Comparison of ENCODE assay signal across 36 cellular contexts in genomic region chr6:116773886-116774285, GRCh38. TPM values are rescaled to one million over a fixed set of nuclear protein-coding genes. Genes with fewer than 3 reads are reported as not detected.
"Had no signal": no experiment of that assay in that cellular context is flagged by ENCODE, and none has a peak within 500 bp of the region (broad histone marks: within the 10 kb centered on the region; RNA-seq: fewer than 3 reads in every experiment).

No MANE protein-coding gene starts in this region.

- H3K9me3 ChIP-seq: heart left ventricle, psoas muscle, thoracic aorta had no signal

- H3K4me3 Mint-ChIP-seq: activated CD4-positive, alpha-beta memory T cell treated with anti-CD3 and anti-CD28 coated beads for 36 hours; activated CD4-positive, alpha-beta T cell treated with anti-CD3 and anti-CD28 coated beads, Interleukin-2, amount 10 ng/mL, durations not matched to agents 24 days and 14 days; activated T-cell treated with anti-CD3 and anti-CD28 coated beads, Interleukin-2, amount 50 U/mL, for 24 hours; effector memory CD8-positive, alpha-beta T cell; immature natural killer cell; naive thymus-derived CD4-positive, alpha-beta T cell; neural crest cell; stimulated activated effector memory CD8-positive, alpha-beta T cell treated with anti-CD3 and anti-CD28 coated beads, Interleukin-12 subunit alpha, Interleukin-12 subunit beta, amount 100 ng/mL, for 72 hours; stimulated activated naive CD8-positive, alpha-beta T cell treated with anti-CD3 and anti-CD28 coated beads, Interleukin-15, Interleukin-2, amounts not matched to agents 100 ng/mL and 50 ng/mL, for 24 hours; T-helper 1 cell treated with Interleukin-12 subunit alpha and Interleukin-12 subunit beta and Interleukin-4 antibody, amounts not matched to agents 30 μg/mL and 1 μg/mL, for 36 hours had no signal

- H3K27ac ChIP-seq: cardiac muscle cell, heart left ventricle, parathyroid adenoma, psoas muscle, thoracic aorta, WERI-Rb-1 had no signal

- ATAC-seq: activated CD4-positive, CD25-positive, alpha-beta regulatory T cell treated with anti-CD3 and anti-CD28 coated beads, Interleukin-2, amount 50 U/mL, for 24 hours; effector memory CD8-positive, alpha-beta T cell; heart left ventricle; naive thymus-derived CD4-positive, alpha-beta T cell; psoas muscle; stimulated activated effector memory CD8-positive, alpha-beta T cell treated with anti-CD3 and anti-CD28 coated beads, Interleukin-12 subunit alpha, Interleukin-12 subunit beta, amount 100 ng/mL, for 72 hours had no signal

- H3K27ac Mint-ChIP-seq: activated CD4-positive, alpha-beta memory T cell treated with anti-CD3 and anti-CD28 coated beads for 36 hours; activated CD4-positive, alpha-beta T cell treated with anti-CD3 and anti-CD28 coated beads, Interleukin-2, amount 10 ng/mL, durations not matched to agents 24 days and 14 days; activated T-cell treated with anti-CD3 and anti-CD28 coated beads, Interleukin-2, amount 50 U/mL, for 24 hours; effector memory CD8-positive, alpha-beta T cell; immature natural killer cell; naive thymus-derived CD4-positive, alpha-beta T cell; stimulated activated effector memory CD8-positive, alpha-beta T cell treated with anti-CD3 and anti-CD28 coated beads, Interleukin-12 subunit alpha, Interleukin-12 subunit beta, amount 100 ng/mL, for 72 hours; stimulated activated naive CD8-positive, alpha-beta T cell treated with anti-CD3 and anti-CD28 coated beads, Interleukin-15, Interleukin-2, amounts not matched to agents 100 ng/mL and 50 ng/mL, for 24 hours; T-helper 1 cell treated with Interleukin-12 subunit alpha and Interleukin-12 subunit beta and Interleukin-4 antibody, amounts not matched to agents 30 μg/mL and 1 μg/mL, for 36 hours had no signal

- H3K4me3 ChIP-seq: cardiac muscle cell, heart left ventricle, psoas muscle, thoracic aorta had no signal

- H3K36me3 Mint-ChIP-seq: activated CD4-positive, alpha-beta memory T cell treated with anti-CD3 and anti-CD28 coated beads for 36 hours; immature natural killer cell; naive thymus-derived CD4-positive, alpha-beta T cell; stimulated activated effector memory CD8-positive, alpha-beta T cell treated with anti-CD3 and anti-CD28 coated beads, Interleukin-12 subunit alpha, Interleukin-12 subunit beta, amount 100 ng/mL, for 72 hours had no signal

- H3K4me1 ChIP-seq: parathyroid adenoma, psoas muscle had no signal

- H3K79me2 ChIP-seq: parathyroid adenoma had no signal

- H2AFZ ChIP-seq: parathyroid adenoma had no signal

- H3K4me1 Mint-ChIP-seq: activated CD4-positive, alpha-beta T cell treated with anti-CD3 and anti-CD28 coated beads, Interleukin-2, amount 10 ng/mL, durations not matched to agents 24 days and 14 days; immature natural killer cell; naive thymus-derived CD4-positive, alpha-beta T cell; neural crest cell; stimulated activated effector memory CD8-positive, alpha-beta T cell treated with anti-CD3 and anti-CD28 coated beads, Interleukin-12 subunit alpha, Interleukin-12 subunit beta, amount 100 ng/mL, for 72 hours had no signal

- H3K9me3 Mint-ChIP-seq: activated CD4-positive, alpha-beta memory T cell treated with anti-CD3 and anti-CD28 coated beads for 36 hours; activated CD4-positive, alpha-beta T cell treated with anti-CD3 and anti-CD28 coated beads, Interleukin-2, amount 10 ng/mL, durations not matched to agents 24 days and 14 days; activated T-cell treated with anti-CD3 and anti-CD28 coated beads, Interleukin-2, amount 50 U/mL, for 24 hours; effector memory CD8-positive, alpha-beta T cell; neural crest cell; stimulated activated effector memory CD8-positive, alpha-beta T cell treated with anti-CD3 and anti-CD28 coated beads, Interleukin-12 subunit alpha, Interleukin-12 subunit beta, amount 100 ng/mL, for 72 hours; stimulated activated naive CD8-positive, alpha-beta T cell treated with anti-CD3 and anti-CD28 coated beads, Interleukin-15, Interleukin-2, amounts not matched to agents 100 ng/mL and 50 ng/mL, for 24 hours; T-helper 1 cell treated with Interleukin-12 subunit alpha and Interleukin-12 subunit beta and Interleukin-4 antibody, amounts not matched to agents 30 μg/mL and 1 μg/mL, for 36 hours had no signal

- H3K36me3 ChIP-seq: cardiac muscle cell, heart left ventricle, thoracic aorta, WERI-Rb-1 had no signal

- H3K27me3 ChIP-seq: heart left ventricle had no signal

- H3K9ac ChIP-seq: parathyroid adenoma had no signal

- DNase-seq: activated CD4-positive, alpha-beta memory T cell treated with anti-CD3 and anti-CD28 coated beads for 36 hours; activated CD4-positive, alpha-beta T cell treated with anti-CD3 and anti-CD28 coated beads, Interleukin-2, amount 10 ng/mL, durations not matched to agents 24 days and 14 days; activated CD8-positive, alpha-beta memory T cell treated with anti-CD3 and anti-CD28 coated beads, Interleukin-2, amount 50 U/mL, for 4 hours; activated gamma-delta T cell treated with Interleukin-2 at 50 U/mL for 16 hours; activated naive CD4-positive, alpha-beta T cell treated with anti-CD3 and anti-CD28 coated beads, Interleukin-2, amount 50 U/mL, for 16 hours; activated T-cell treated with anti-CD3 and anti-CD28 coated beads, Interleukin-2, amount 50 U/mL, for 24 hours; cortex of kidney; effector memory CD8-positive, alpha-beta T cell; erythroblast; heart left ventricle; hypothalamus; immature natural killer cell; midbrain; naive thymus-derived CD4-positive, alpha-beta T cell; nucleus accumbens; psoas muscle; stimulated activated CD4-positive, alpha-beta T cell treated with anti-CD3 and anti-CD28 coated beads, Interleukin-12 subunit alpha, Interleukin-12 subunit beta, amount 100 ng/mL, for 4 hours; stimulated activated CD4-positive, alpha-beta T cell treated with anti-CD3 and anti-CD28 coated beads, Interleukin-4, amount 100 ng/mL, for 24 hours; T-helper 9 cell; trophoblast cell; WERI-Rb-1 had no signal

RNA-seq across cellular contexts. Expression of gene FAM162B, which starts 8.4 kb away (rescaled TPM):
- total RNA-seq: activated CD4-positive, alpha-beta memory T cell treated with anti-CD3 and anti-CD28 coated beads for 36 hours; activated CD4-positive, alpha-beta T cell treated with anti-CD3 and anti-CD28 coated beads, Interleukin-2, amount 10 ng/mL, durations not matched to agents 24 days and 14 days; activated CD8-positive, alpha-beta memory T cell treated with anti-CD3 and anti-CD28 coated beads for 36 hours; cardiac muscle cell; naive thymus-derived CD4-positive, alpha-beta T cell had no signal
- polyA plus RNA-seq: immature natural killer cell; naive thymus-derived CD4-positive, alpha-beta T cell had no signal

RNA-seq across cellular contexts. Expression of gene GPRC6A, which starts 55.0 kb away (rescaled TPM):
- total RNA-seq: activated CD4-positive, alpha-beta memory T cell treated with anti-CD3 and anti-CD28 coated beads for 36 hours; activated CD4-positive, alpha-beta T cell treated with anti-CD3 and anti-CD28 coated beads, Interleukin-2, amount 10 ng/mL, durations not matched to agents 24 days and 14 days; activated CD8-positive, alpha-beta memory T cell treated with anti-CD3 and anti-CD28 coated beads for 36 hours; cardiac muscle cell; cerebellum; fibroblast of lung; heart left ventricle; kidney epithelial cell; lower leg skin; naive thymus-derived CD4-positive, alpha-beta T cell; neural crest cell; psoas muscle; skeletal muscle tissue; subcutaneous adipose tissue; thoracic aorta had no signal
- polyA plus RNA-seq: cardiac muscle cell; fibroblast of lung; heart left ventricle; immature natural killer cell; naive thymus-derived CD4-positive, alpha-beta T cell; psoas muscle had no signal
